In the genomic region with DNA sequence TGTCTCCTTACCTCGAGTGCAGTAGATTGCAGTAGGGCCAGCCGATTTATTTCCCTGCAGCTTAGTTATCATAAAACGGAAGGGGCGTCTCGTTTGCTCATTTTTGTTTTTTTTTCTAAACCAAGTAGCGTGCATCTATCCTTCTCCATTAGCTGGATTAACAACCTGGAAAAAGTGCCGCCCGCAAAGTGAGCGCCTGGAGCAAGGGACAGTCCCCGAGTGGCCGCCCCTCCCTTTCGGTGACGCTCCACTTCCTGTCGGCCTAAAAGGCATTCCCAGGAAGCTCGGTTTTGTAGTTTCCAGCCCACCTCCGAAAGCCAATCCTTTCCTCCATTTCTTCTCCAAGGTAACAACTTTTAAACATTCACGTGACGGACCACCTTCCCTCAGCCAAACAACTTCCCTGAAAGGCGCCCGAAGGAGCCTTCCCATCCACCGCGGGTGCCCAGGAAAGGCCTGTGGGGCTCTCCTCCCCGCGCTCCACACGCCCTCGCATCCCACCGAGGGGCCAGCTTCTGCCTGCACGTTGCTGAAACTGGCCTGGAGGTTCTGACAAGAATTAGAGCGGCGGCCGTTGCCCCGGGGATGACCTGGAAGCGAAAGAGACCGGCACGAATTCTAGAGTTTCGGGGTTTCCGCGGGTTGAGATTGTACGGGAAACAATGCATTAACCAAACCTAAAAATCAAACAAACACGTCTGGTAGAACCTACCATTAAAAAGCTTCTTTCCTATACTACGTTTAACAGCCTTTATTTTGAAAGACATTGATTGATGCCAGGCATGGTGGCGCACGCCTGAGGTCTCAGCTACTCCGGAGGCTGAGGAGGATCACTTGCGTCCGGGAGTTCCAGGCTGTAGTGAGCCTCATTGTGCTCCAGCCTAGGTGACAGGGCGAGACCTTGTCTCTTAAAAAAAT, we compare ENCODE assay signal across 8 cellular contexts. TPM values are rescaled to one million over a fixed set of nuclear protein-coding genes. Genes with fewer than 3 reads are reported as not detected.
A peak's percentile ranks its signal among the peaks of the same experiment; 100 is the strongest.
DNase-seq lines count a peak whose midpoint lies in the region; ATAC-seq and TF ChIP-seq lines count a peak whose summit lies in the region.

A gene with protein sequence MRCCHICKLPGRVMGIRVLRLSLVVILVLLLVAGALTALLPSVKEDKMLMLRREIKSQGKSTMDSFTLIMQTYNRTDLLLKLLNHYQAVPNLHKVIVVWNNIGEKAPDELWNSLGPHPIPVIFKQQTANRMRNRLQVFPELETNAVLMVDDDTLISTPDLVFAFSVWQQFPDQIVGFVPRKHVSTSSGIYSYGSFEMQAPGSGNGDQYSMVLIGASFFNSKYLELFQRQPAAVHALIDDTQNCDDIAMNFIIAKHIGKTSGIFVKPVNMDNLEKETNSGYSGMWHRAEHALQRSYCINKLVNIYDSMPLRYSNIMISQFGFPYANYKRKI (minus strand): TSS at position 221 of the 918 bp plus-strand sequence. CDS start 6,085 bp downstream, outside the sequence.

- H3F3A ChIP-seq in GM23338 (replicated peaks; ENCODE audit: low read depth), result no peaks in the 10 kb centered on the region; the same call in 1 of the 2 replicates

- H3K4me3 Mint-ChIP-seq in GM23338 (peak within 1 kb of the TSS; percentile 100), nephron progenitor cell (peak within 1 kb of the TSS; percentile 98)

- no peaks in the 10 kb centered on the region for H3K9me3 ChIP-seq in stomach smooth muscle (ENCODE audit: control insufficient read depth in 2 of 2, low read length in 2 of 2)

- H3K4me3 ChIP-seq in GM23338 (peak within 1 kb of the TSS; percentile 69), LNCaP clone FGC (ENCODE audit: low read depth, low read length) (peak within 1 kb of the TSS; percentile 97), fibroblast of villous mesenchyme (ENCODE audit: low read depth, low read length) (peak within 1 kb of the TSS; percentile 98), stomach smooth muscle (ENCODE audit: low read length in 2 of 2) (peak within 1 kb of the TSS; percentile 96 to 98)

- peaks cover 16% of the 10 kb centered on the region for H3K4me1 ChIP-seq in GM23338 (ENCODE audit: insufficient read depth)
- peaks cover 13% of the 10 kb centered on the region for H3K4me1 ChIP-seq in stomach smooth muscle (ENCODE audit: control insufficient read depth, insufficient read depth, low read length)

- 0 out of 2 replicates have a peak, but pooled peaks cover 13% of the 10 kb centered on the region for H3K36me3 ChIP-seq in GM23338 (ENCODE audit: insufficient read depth)
- H3K36me3 ChIP-seq in stomach smooth muscle (ENCODE audit: control insufficient read depth in 2 of 2, insufficient read depth in 2 of 2, low read length in 2 of 2), result peaks cover 0 to 3% of the 10 kb centered on the region in 2 donors

- no peaks in the 10 kb centered on the region for H3K27me3 ChIP-seq in GM23338 (ENCODE audit: insufficient read depth)
- no peaks in the 10 kb centered on the region for H3K27me3 ChIP-seq in stomach smooth muscle (ENCODE audit: control insufficient read depth in 1 of 2, insufficient read depth in 2 of 2, low read length in 2 of 2)

- H3K27ac ChIP-seq in GM23338 (ENCODE audit: low read depth) (peak within 1 kb of the TSS; percentile 83), RWPE1 (peak within 1 kb of the TSS; percentile 93), stomach smooth muscle (ENCODE audit: low read length) (peak within 1 kb of the TSS; percentile 90)

- H3K79me2 ChIP-seq in GM23338 (replicated peaks; ENCODE audit: insufficient read depth), result peaks cover 77% of the 10 kb centered on the region

- H3K4me2 ChIP-seq in GM23338, result peak within 1 kb of the TSS; percentile 97

- peaks cover 13% of the 10 kb centered on the region; the same call in 2 of the 3 replicates for H3K4me1 Mint-ChIP-seq in GM23338
- peaks cover 42% of the 10 kb centered on the region for H3K4me1 Mint-ChIP-seq in nephron progenitor cell

- CTCF ChIA-PET in RWPE1 (lab: Yijun Ruan, JAX), result interaction anchor here (0.5 kb wide), 1 partner anchor 10 kb away, joined by 4 read pairs; no protein-coding TSS in a partner anchor

- peaks cover 5% of the 10 kb centered on the region; the same call in 1 of the 2 replicates for H4K20me1 ChIP-seq in GM23338 (replicated peaks; ENCODE audit: insufficient read depth)

- TF ChIP-seq CTCF in GM23338 (conservative IDR thresholded peaks at IDR 0.05; ENCODE audit: low read depth in 2 of 2), result no peak
- TF ChIP-seq CTCF in LNCaP clone FGC (IDR thresholded peaks at IDR 0.05; ENCODE audit: control insufficient read depth, extremely low read depth, insufficient read depth), result no peak
- no peak for TF ChIP-seq CTCF in RWPE1 (conservative IDR thresholded peaks at IDR 0.05; ENCODE audit: low read depth)
- TF ChIP-seq CTCF in fibroblast of villous mesenchyme (IDR thresholded peaks at IDR 0.05; ENCODE audit: insufficient read depth, low read depth, low read length), result no peak
- TF ChIP-seq CTCF in nephron progenitor cell (IDR thresholded peaks at IDR 0.05), result no peak

- H3K9me3 Mint-ChIP-seq in GM23338 (peaks cover 20% of the 10 kb centered on the region), nephron progenitor cell (peaks cover 31% of the 10 kb centered on the region)

- ATAC-seq in GM23338, result peak; percentile 73

- POLR2A ChIA-PET in RWPE1 (lab: Yijun Ruan, JAX; ENCODE audit: low non-redundant PET), result interaction anchor here (0.6 to 1.1 kb wide), 3 partner anchors 11 to 1045 kb away, joined by 3 read pairs; a partner anchor contains a TSS

- H2AFZ ChIP-seq in GM23338, result peak within 1 kb of the TSS; percentile 93

- peaks cover 4% of the 10 kb centered on the region; the same call in 1 of the 2 replicates for H3K9me2 ChIP-seq in GM23338 (ENCODE audit: insufficient read depth)

- H3K27ac Mint-ChIP-seq in GM23338, result peak within 1 kb of the TSS; percentile 98
- H3K27ac Mint-ChIP-seq in nephron progenitor cell, result peak within 1 kb of the TSS; percentile 100

- H3K9ac ChIP-seq in stomach smooth muscle (ENCODE audit: low read length in 2 of 2), result peak within 1 kb of the TSS; percentile 89 to 99

- H3K36me3 Mint-ChIP-seq in GM23338 (ENCODE audit: low read depth) (peaks cover 50% of the 10 kb centered on the region), nephron progenitor cell (ENCODE audit: low read depth) (peaks cover 48% of the 10 kb centered on the region)

- DNase-seq in EH (ENCODE audit: low read depth) (peak; percentile 84), GM23338 (ENCODE audit: low spot score) (peak; percentile 95), LNCaP clone FGC (ENCODE audit: low read depth) (peak; percentile 91), RWPE1 (ENCODE audit: low spot score) (peak; percentile 72), activated gamma-delta T cell treated with Interleukin-2 at 50 U/mL for 16 hours (peak; percentile 38), fibroblast of villous mesenchyme (ENCODE audit: low read depth) (peak; percentile 78), nephron progenitor cell (peak; percentile 84)

- H3K27me3 Mint-ChIP-seq in GM23338 (ENCODE audit: insufficient read depth, low read depth, poor library complexity) (peaks cover 3% of the 10 kb centered on the region), nephron progenitor cell (ENCODE audit: low read depth, poor library complexity) (no peaks in the 10 kb centered on the region)

TF ChIP-seq in GM23338, 12 proteins besides CTCF, POLR2A, EP300 and RAD21 (continues in another document):
- TF ChIP-seq EZH2 (IDR thresholded peaks at IDR 0.05; ENCODE audit: low read depth, unreplicated experiment), result no peak
- TF ChIP-seq JUNB (IDR thresholded peaks at IDR 0.05; ENCODE audit: unreplicated experiment), result no peak
- TF ChIP-seq, protein P1, sequence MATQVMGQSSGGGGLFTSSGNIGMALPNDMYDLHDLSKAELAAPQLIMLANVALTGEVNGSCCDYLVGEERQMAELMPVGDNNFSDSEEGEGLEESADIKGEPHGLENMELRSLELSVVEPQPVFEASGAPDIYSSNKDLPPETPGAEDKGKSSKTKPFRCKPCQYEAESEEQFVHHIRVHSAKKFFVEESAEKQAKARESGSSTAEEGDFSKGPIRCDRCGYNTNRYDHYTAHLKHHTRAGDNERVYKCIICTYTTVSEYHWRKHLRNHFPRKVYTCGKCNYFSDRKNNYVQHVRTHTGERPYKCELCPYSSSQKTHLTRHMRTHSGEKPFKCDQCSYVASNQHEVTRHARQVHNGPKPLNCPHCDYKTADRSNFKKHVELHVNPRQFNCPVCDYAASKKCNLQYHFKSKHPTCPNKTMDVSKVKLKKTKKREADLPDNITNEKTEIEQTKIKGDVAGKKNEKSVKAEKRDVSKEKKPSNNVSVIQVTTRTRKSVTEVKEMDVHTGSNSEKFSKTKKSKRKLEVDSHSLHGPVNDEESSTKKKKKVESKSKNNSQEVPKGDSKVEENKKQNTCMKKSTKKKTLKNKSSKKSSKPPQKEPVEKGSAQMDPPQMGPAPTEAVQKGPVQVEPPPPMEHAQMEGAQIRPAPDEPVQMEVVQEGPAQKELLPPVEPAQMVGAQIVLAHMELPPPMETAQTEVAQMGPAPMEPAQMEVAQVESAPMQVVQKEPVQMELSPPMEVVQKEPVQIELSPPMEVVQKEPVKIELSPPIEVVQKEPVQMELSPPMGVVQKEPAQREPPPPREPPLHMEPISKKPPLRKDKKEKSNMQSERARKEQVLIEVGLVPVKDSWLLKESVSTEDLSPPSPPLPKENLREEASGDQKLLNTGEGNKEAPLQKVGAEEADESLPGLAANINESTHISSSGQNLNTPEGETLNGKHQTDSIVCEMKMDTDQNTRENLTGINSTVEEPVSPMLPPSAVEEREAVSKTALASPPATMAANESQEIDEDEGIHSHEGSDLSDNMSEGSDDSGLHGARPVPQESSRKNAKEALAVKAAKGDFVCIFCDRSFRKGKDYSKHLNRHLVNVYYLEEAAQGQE (IDR thresholded peaks at IDR 0.05; ENCODE audit: unreplicated experiment), result no peak
- TF ChIP-seq ZNF331 (CRISPR knock-in tag; IDR thresholded peaks at IDR 0.05; ENCODE audit: low read depth), result no peak
- TF ChIP-seq STAT1 (IDR thresholded peaks at IDR 0.05; ENCODE audit: unreplicated experiment), result no peak
- TF ChIP-seq NANOG (IDR thresholded peaks at IDR 0.05; ENCODE audit: borderline replicate concordance), result no peak
- TF ChIP-seq CREB1 (CRISPR knock-in tag; IDR thresholded peaks at IDR 0.05; ENCODE audit: low read depth), result peak; percentile 83

RNA-seq across cellular contexts. Expression of the gene that starts here (rescaled TPM):
- 45.4 and 68.9 TPM in 2 replicates for total RNA-seq in GM23338 (2014; rRNA removed; shearing (Covaris generic))
- polyA plus RNA-seq in GM23338 (2016; fragmentation: Nextera tagmentation; extraction: Ambion mirVana), result 37.6 and 45.3 TPM in 2 replicates
- 22.5 and 30.7 TPM in 2 replicates for total RNA-seq in fibroblast of villous mesenchyme

Comparison
In these comparisons a context has a peak if more than half of its experiments do, and no peak if none do; other contexts are left out.
1. Peak in every context shown above with its lines: DNase-seq, ATAC-seq, H3K4me3 ChIP-seq and H3K27ac ChIP-seq.
2. DNase-seq: peak in every context shown above with its lines; median percentile 95 in GM23338; 91 in LNCaP clone FGC; 84 in EH; 84 in nephron progenitor cell; 78 in fibroblast of villous mesenchyme; 72 in RWPE1; 38 in activated gamma-delta T cell treated with Interleukin-2 at 50 U/mL for 16 hours.